In genomic region chr22:38065539-38065938, GRCh38 we compare ENCODE assay signal across 20 cellular contexts. TPM values are rescaled to one million over a fixed set of nuclear protein-coding genes. Genes with fewer than 3 reads are reported as not detected.
"Had no signal": no experiment of that assay in that cellular context is flagged by ENCODE, and none has a peak within 500 bp of the region (broad histone marks: within the 10 kb centered on the region; RNA-seq: fewer than 3 reads in every experiment).

No MANE protein-coding gene starts in this region.

- DNase-seq: central memory CD4-positive, alpha-beta T cell; cortex of kidney; effector memory CD4-positive, alpha-beta T cell; islet precursor cell; left ventricle myocardium inferior; lower lobe of right lung; natural killer cell; nucleus accumbens; retina; right lobe of liver; stimulated activated CD4-positive, alpha-beta T cell treated with anti-CD3 and anti-CD28 coated beads, Interleukin-2, amount 100 ng/mL, for 24 hours; stimulated activated naive CD4-positive, alpha-beta T cell treated with Interleukin-2 at 50 U/mL for 16 hours; tibial artery had no signal

- ATAC-seq: esophagus mucosa, heart right ventricle, lower lobe of right lung, natural killer cell, pancreas, right lobe of liver had no signal

- H3K4me3 ChIP-seq: heart right ventricle, left ventricle myocardium inferior, lower lobe of right lung, pancreas, right lobe of liver, tibial artery had no signal

- FAIRE-seq: endometrium, frontal cortex, pancreas had no signal

- H3K27ac ChIP-seq: heart right ventricle, left ventricle myocardium inferior, lower lobe of right lung, pancreas, right lobe of liver, tibial artery had no signal

- H3K4me1 ChIP-seq: lower lobe of right lung, pancreas, right lobe of liver had no signal

- H3K27me3 ChIP-seq: heart right ventricle, pancreas, right lobe of liver, tibial artery had no signal

- H3K9me3 ChIP-seq: heart right ventricle, left ventricle myocardium inferior, lower lobe of right lung, pancreas, right lobe of liver, tibial artery had no signal

RNA-seq across cellular contexts. Expression of gene SLC16A8, which starts 18.4 kb away (rescaled TPM):
- total RNA-seq: left ventricle myocardium inferior, right lobe of liver had no signal
- polyA plus RNA-seq: fibroblast of lung had no signal

RNA-seq across cellular contexts. Expression of gene BAIAP2L2, which starts 44.9 kb away (rescaled TPM):
- total RNA-seq: urinary bladder had no signal
